ENCODE assay signal across 24 cellular contexts in the genomic region with DNA sequence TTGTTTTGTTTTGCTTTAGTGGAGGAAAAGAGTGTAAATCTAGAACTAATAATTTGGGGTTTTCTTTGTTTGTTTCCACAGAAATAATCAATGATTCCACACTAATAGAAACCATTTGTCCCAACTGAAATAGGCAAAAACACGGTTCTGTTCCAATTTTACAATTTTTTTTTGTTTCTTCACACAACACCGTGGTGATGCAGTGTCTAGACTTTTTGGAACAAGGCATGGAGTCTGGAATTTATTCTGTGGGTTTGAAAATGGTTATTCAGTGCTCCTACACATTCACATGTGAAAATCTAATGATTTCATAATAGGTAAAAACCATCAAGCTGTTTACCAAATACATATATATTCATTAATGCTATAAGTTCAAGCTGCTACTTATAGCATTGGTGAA.
"Had no signal": no experiment of that assay in that cellular context is flagged by ENCODE, and none has a peak within 500 bp of the region (broad histone marks: within the 10 kb centered on the region; RNA-seq: fewer than 3 reads in every experiment).

No MANE protein-coding gene starts in this region.

- H3K4me1 ChIP-seq: breast epithelium, stomach, upper lobe of left lung had no signal

- H3K9me3 ChIP-seq: neutrophil, ovary, sigmoid colon, thyroid gland, upper lobe of left lung, vagina had no signal

- H3K27me3 ChIP-seq: breast epithelium, neutrophil, ovary, sigmoid colon, stomach, thyroid gland, upper lobe of left lung, vagina had no signal

- H3K4me3 ChIP-seq: breast epithelium, ovary, sigmoid colon, stomach, thyroid gland, upper lobe of left lung, vagina had no signal

- DNase-seq: activated CD4-positive, alpha-beta T cell treated with anti-CD3 and anti-CD28 coated beads for 48 hours; activated CD4-positive, alpha-beta T cell treated with anti-CD3 and anti-CD28 coated beads, Interleukin-2, amount 50 U/mL, for 48 hours; activated CD8-positive, alpha-beta memory T cell treated with anti-CD3 and anti-CD28 coated beads for 24 hours; activated effector memory CD4-positive, alpha-beta T cell treated with Interleukin-2 at 50 U/mL for 16 hours; activated naive CD4-positive, alpha-beta T cell treated with Interleukin-2 at 50 U/mL for 16 hours; aorta; central memory CD4-positive, alpha-beta T cell; effector CD4-positive, alpha-beta T cell; foreskin melanocyte; left ventricle myocardium superior; naive B cell; nephron progenitor cell; ovary; sigmoid colon; stimulated activated CD4-positive, alpha-beta T cell treated with anti-CD3 and anti-CD28 coated beads, Interleukin-15, amount 100 ng/mL, for 24 hours; stimulated activated CD4-positive, alpha-beta T cell treated with anti-CD3 and anti-CD28 coated beads, Interleukin-2, amount 100 ng/mL, for 24 hours; stimulated activated naive B cell treated with anti-CD40 and anti-IgM and Interleukin-4, amounts not matched to agents 10 μg/mL and 1 μg/mL and 100 μg/mL, for 72 hours; stomach; thyroid gland; upper lobe of left lung; WERI-Rb-1 had no signal

- H3K27ac ChIP-seq: breast epithelium, neutrophil, ovary, sigmoid colon, stomach, thyroid gland, upper lobe of left lung, vagina, WERI-Rb-1 had no signal

- H3K36me3 ChIP-seq: breast epithelium, neutrophil, ovary, sigmoid colon, stomach, thyroid gland, upper lobe of left lung, vagina, WERI-Rb-1 had no signal
